Comparison of ENCODE assay signal across 9 cellular contexts in genomic region chr18:23191952-23192662, GRCh38. TPM values are rescaled to one million over a fixed set of nuclear protein-coding genes. Genes with fewer than 3 reads are reported as not detected.
A peak's percentile ranks its signal among the peaks of the same experiment; 100 is the strongest.
DNase-seq lines count a peak whose midpoint lies in the region; ATAC-seq, FAIRE-seq and TF ChIP-seq lines count a peak whose summit lies in the region.
"Had no signal": no experiment of that assay in that cellular context is flagged by ENCODE, and none has a peak within 500 bp of the region (broad histone marks: within the 10 kb centered on the region; RNA-seq: fewer than 3 reads in every experiment).

No MANE protein-coding gene starts in this region.

- no peak for FAIRE-seq in H54 (lab: Jason Lieb, UNC)

- no TSS peak for BruUV-seq in PC-3 (replicated peaks; lab: Mats Ljungman, UMichigan)

- H3K79me2 ChIP-seq in PC-3 (ENCODE audit: low read length): no peaks in the 10 kb centered on the region

- H3K9me3 Mint-ChIP-seq in stimulated activated effector memory CD8-positive, alpha-beta T cell treated with anti-CD3 and anti-CD28 coated beads, Interleukin-12 subunit alpha, Interleukin-12 subunit beta, amount 100 ng/mL, for 72 hours: no peaks in the 10 kb centered on the region

- ATAC-seq in PC-3 (peak; percentile 63), gastrocnemius medialis (peak in 1 of 2 donors; percentile 24), HG02571 (IDR thresholded peaks at IDR 0.05; ENCODE audit: unreplicated experiment) (no peak)
- no peak for ATAC-seq in stimulated activated effector memory CD8-positive, alpha-beta T cell treated with anti-CD3 and anti-CD28 coated beads, Interleukin-12 subunit alpha, Interleukin-12 subunit beta, amount 100 ng/mL, for 72 hours

- TF ChIP-seq CTCF in PC-3 (conservative IDR thresholded peaks at IDR 0.05; ENCODE audit: low read depth, low read length) (no peak), gastrocnemius medialis (IDR thresholded peaks at IDR 0.05 in 4 of 5, conservative IDR thresholded peaks at IDR 0.05 in 1 of 5) (no peak), tibial nerve (IDR thresholded peaks at IDR 0.05) (no peak)

- H3K36me3 ChIP-seq in PC-3 (ENCODE audit: low read depth, low read length): no peaks in the 10 kb centered on the region
- H3K36me3 ChIP-seq in gastrocnemius medialis: no peaks in the 10 kb centered on the region
- H3K36me3 ChIP-seq in tibial nerve: peaks cover 0 to 14% (median 0%) of the 10 kb centered on the region in 3 donors

- H3K4me1 ChIP-seq in PC-3 (ENCODE audit: insufficient read depth, low read length): no peaks in the 10 kb centered on the region
- H3K4me1 ChIP-seq in gastrocnemius medialis: peaks cover 0 to 6% of the 10 kb centered on the region in 2 donors
- H3K4me1 ChIP-seq in tibial nerve: peaks cover 0 to 30% (median 0%) of the 10 kb centered on the region in 4 donors

- no peak overlapping the region for H3K4me3 Mint-ChIP-seq in stimulated activated effector memory CD8-positive, alpha-beta T cell treated with anti-CD3 and anti-CD28 coated beads, Interleukin-12 subunit alpha, Interleukin-12 subunit beta, amount 100 ng/mL, for 72 hours

- H3K27me3 ChIP-seq in PC-3 (ENCODE audit: low read length) (no peaks in the 10 kb centered on the region), gastrocnemius medialis (no peaks in the 10 kb centered on the region), tibial nerve (no peaks in the 10 kb centered on the region)

- H3K4me2 ChIP-seq in PC-3 (ENCODE audit: low read length): no peak overlapping the region

- H3K27ac ChIP-seq in PC-3 (ENCODE audit: low read length) (no peak overlapping the region), gastrocnemius medialis (no peak overlapping the region), tibial nerve (peak overlapping the region in 1 of 4 donors; percentile 9)
- H3K27ac ChIP-seq: HL-60 had no signal

- intact Hi-C loops in PC-3 (cut with micrococcal nuclease) (no loop called here), gastrocnemius medialis (cut with DNase I; ENCODE audit: low total_unique reads) (no loop called here)

- H3K27ac Mint-ChIP-seq in stimulated activated effector memory CD8-positive, alpha-beta T cell treated with anti-CD3 and anti-CD28 coated beads, Interleukin-12 subunit alpha, Interleukin-12 subunit beta, amount 100 ng/mL, for 72 hours: no peak overlapping the region

- H3K9me3 ChIP-seq in PC-3 (ENCODE audit: low read length) (no peaks in the 10 kb centered on the region), gastrocnemius medialis (no peaks in the 10 kb centered on the region), tibial nerve (no peaks in the 10 kb centered on the region)

- no peak for TF ChIP-seq POLR2A in H54 (IDR thresholded peaks at IDR 0.05; ENCODE audit: low read depth, low read length)
- TF ChIP-seq POLR2A in gastrocnemius medialis (IDR thresholded peaks at IDR 0.05): no peak
- no peak for TF ChIP-seq POLR2A in tibial nerve (IDR thresholded peaks at IDR 0.05)

- POLR2A ChIA-PET in PC-3 (lab: Charles Lee; ENCODE audit: unreplicated experiment): no interaction called here

- DNase-seq in H54 (ENCODE audit: insufficient read length, low spot score): peak; percentile 44
- peak; percentile 26 for DNase-seq in PC-3
- peak; percentile 66 for DNase-seq in glomerular endothelial cell (ENCODE audit: extremely low read depth, low read depth, low spot score)
- DNase-seq in gastrocnemius medialis: peak; percentile 11 to 21
- no peak for DNase-seq in stimulated activated effector memory CD8-positive, alpha-beta T cell treated with anti-CD3 and anti-CD28 coated beads, Interleukin-12 subunit alpha, Interleukin-12 subunit beta, amount 100 ng/mL, for 72 hours (ENCODE audit: low spot score in 2 of 2)
- no peak for DNase-seq in NCI-H187 treated with DMSO at 0.1 percent for 48 hours (lab: John Stamatoyannopoulos, UW)
- DNase-seq in tibial nerve (ENCODE audit: low spot score in 2 of 2): no peak

- H3K4me1 Mint-ChIP-seq in stimulated activated effector memory CD8-positive, alpha-beta T cell treated with anti-CD3 and anti-CD28 coated beads, Interleukin-12 subunit alpha, Interleukin-12 subunit beta, amount 100 ng/mL, for 72 hours: no peaks in the 10 kb centered on the region

- no peaks in the 10 kb centered on the region for H3K9me2 ChIP-seq in PC-3 (replicated peaks; ENCODE audit: low read length)

- no peaks in the 10 kb centered on the region for H3K36me3 Mint-ChIP-seq in stimulated activated effector memory CD8-positive, alpha-beta T cell treated with anti-CD3 and anti-CD28 coated beads, Interleukin-12 subunit alpha, Interleukin-12 subunit beta, amount 100 ng/mL, for 72 hours

- H3K9ac ChIP-seq in PC-3 (ENCODE audit: low read length): no peak overlapping the region

- no peaks in the 10 kb centered on the region for H3F3A ChIP-seq in PC-3 (ENCODE audit: low read length, unreplicated experiment)

- WGBS in tibial nerve, 2 donors: 42 to 53% methylated on average over 9 to 11 of the region's 11 CpGs

- no peak overlapping the region for H3K4me3 ChIP-seq in PC-3 (ENCODE audit: low read length)
- H3K4me3 ChIP-seq in gastrocnemius medialis: no peak overlapping the region
- no peak overlapping the region for H3K4me3 ChIP-seq in tibial nerve

- no peak overlapping the region for H2AFZ ChIP-seq in PC-3 (ENCODE audit: low read length)

- in situ Hi-C loops in gastrocnemius medialis (cut with MboI; ENCODE audit: low sequenced_read_pairs in 4 of 4): no loop called here

- no peaks in the 10 kb centered on the region for H4K20me1 ChIP-seq in PC-3 (ENCODE audit: low read length)

- CTCF ChIA-PET in PC-3 (lab: Charles Lee): no interaction called here

- peak in 1 of 2 donors; percentile 9 for TF ChIP-seq EP300 in tibial nerve (IDR thresholded peaks at IDR 0.05)

RNA-seq across cellular contexts. Expression of gene CABLES1, which starts 56.8 kb away (rescaled TPM):
- total RNA-seq in PC-3 (2014; rRNA removed): 18.6 and 20.5 TPM in 2 replicates
- total RNA-seq in glomerular endothelial cell: 51.2 and 69.3 TPM in 2 replicates
- total RNA-seq in gastrocnemius medialis: 1 to 10 TPM in 3 of 4 donors, under 1 TPM in 1; 0.58 to 1.6 (median 1.3) TPM
- total RNA-seq in tibial nerve: 10 to 100 TPM; 17.3 to 32.1 (median 21.2) TPM

Comparison
In these comparisons a context has a peak if more than half of its experiments do, and no peak if none do; other contexts are left out.
1. DNase-seq: peak in H54 (single experiment), PC-3 (single experiment), glomerular endothelial cell (single experiment) and gastrocnemius medialis (2 of 2); none in stimulated activated effector memory CD8-positive, alpha-beta T cell treated with anti-CD3 and anti-CD28 coated beads, Interleukin-12 subunit alpha, Interleukin-12 subunit beta, amount 100 ng/mL, for 72 hours (0 of 2), NCI-H187 treated with DMSO at 0.1 percent for 48 hours (single experiment) and tibial nerve (0 of 2).